ENCODE assay signal across 7 cellular contexts in the genomic region with DNA sequence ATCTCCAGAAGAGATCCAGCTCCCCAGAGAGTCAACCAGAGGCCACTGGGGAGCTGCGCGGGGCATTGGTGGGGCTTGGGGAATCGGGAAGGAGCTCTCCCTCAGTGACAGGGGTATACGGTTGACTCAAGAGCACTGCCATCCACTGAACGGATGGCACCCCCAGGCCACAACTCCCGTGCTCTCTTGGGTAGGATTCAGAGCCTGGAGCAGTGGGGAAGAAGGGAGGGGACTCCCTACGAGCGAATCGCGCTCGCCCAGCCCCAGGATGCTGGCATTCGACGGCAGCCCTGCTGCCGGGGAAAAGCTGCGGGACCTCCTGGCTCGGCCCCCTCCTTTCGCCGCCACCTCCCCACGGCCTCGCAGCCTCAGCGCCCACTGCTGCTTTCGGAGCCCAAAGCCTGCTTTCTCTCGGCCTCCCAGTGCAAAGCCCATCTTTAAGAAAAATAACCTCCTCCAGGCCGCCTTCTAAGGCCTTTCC. TPM values are rescaled to one million over a fixed set of nuclear protein-coding genes. Genes with fewer than 3 reads are reported as not detected.
DNase-seq lines count a peak whose midpoint lies in the region; ATAC-seq, FAIRE-seq and TF ChIP-seq lines count a peak whose summit lies in the region.

No MANE protein-coding gene starts in this region.

- peaks cover 27% of the 10 kb centered on the region for H3K4me1 ChIP-seq in keratinocyte (ENCODE audit: control insufficient read depth, extremely low read depth, insufficient read depth, low read length)
- H3K4me1 ChIP-seq in spleen = peaks cover 31 to 93% (median 58%) of the 10 kb centered on the region in 6 donors

- DNase-seq in H7 (peak; percentile 80), keratinocyte (ENCODE audit: low read depth, low spot score) (no peak), spleen (peak; percentile 69), anterior cingulate cortex (lab: John Stamatoyannopoulos, UW) (no peak), D721Med (ENCODE audit: insufficient read length, low spot score) (no peak)

- intact Hi-C loops in spleen (cut with DNase I; ENCODE audit: low total_unique reads) = no loop called here

- peak overlapping the region; percentile 33 for H2AFZ ChIP-seq in keratinocyte (ENCODE audit: control insufficient read depth, low read length)

- FAIRE-seq in keratinocyte (lab: Jason Lieb, UNC) (no peak), D721Med (lab: Jason Lieb, UNC) (no peak)

- H3K36me3 ChIP-seq in H7 (replicated peaks; ENCODE audit: control insufficient read depth, insufficient read depth, low read length) (no peaks in the 10 kb centered on the region), keratinocyte (ENCODE audit: control insufficient read depth in 2 of 2, extremely low read depth in 1 of 2, insufficient read depth in 2 of 2, low read length in 2 of 2) (no peaks in the 10 kb centered on the region), spleen (no peaks in the 10 kb centered on the region)

- H4K20me1 ChIP-seq in keratinocyte (ENCODE audit: control insufficient read depth, extremely low read depth, insufficient read depth, low read length) = no peaks in the 10 kb centered on the region

- no peaks in the 10 kb centered on the region for H3K9me1 ChIP-seq in keratinocyte (ENCODE audit: control insufficient read depth, extremely low read depth, insufficient read depth, low read length)

- peak overlapping the region; percentile 71 for H3K4me2 ChIP-seq in keratinocyte (ENCODE audit: control insufficient read depth, extremely low read depth, insufficient read depth, low read depth, low read length)

- dilution Hi-C loops in keratinocyte (cut with MboI; ENCODE audit: extremely low pct_ligation_motif_present, low sequenced_read_pairs) = no loop called here

- peak overlapping the region; percentile 74 for H3K27ac ChIP-seq in angular gyrus (ENCODE audit: low read depth, low read length)
- no peak overlapping the region for H3K27ac ChIP-seq in keratinocyte (ENCODE audit: control insufficient read depth, insufficient read depth, low read length)
- peak overlapping the region in 7 of 8 donors; percentile 7 to 69 (median 36) for H3K27ac ChIP-seq in spleen

- no peaks in the 10 kb centered on the region for H3K9me3 ChIP-seq in keratinocyte (ENCODE audit: control insufficient read depth, low read depth, low read length)
- H3K9me3 ChIP-seq in spleen = no peaks in the 10 kb centered on the region

- peak overlapping the region; percentile 9 for H3K9ac ChIP-seq in keratinocyte (ENCODE audit: control insufficient read depth, extremely low read depth, insufficient read depth, low read length)

- TF ChIP-seq CTCF in keratinocyte (optimal IDR thresholded peaks at IDR 0.05 in 1 of 3, IDR thresholded peaks at IDR 0.05 in 1 of 3, conservative IDR thresholded peaks at IDR 0.05 in 1 of 3; ENCODE audit: extremely low read depth in 1 of 3, insufficient read depth in 2 of 3, low read length in 3 of 3) = no peak
- TF ChIP-seq CTCF in spleen (IDR thresholded peaks at IDR 0.05 in 8 of 11, conservative IDR thresholded peaks at IDR 0.05 in 3 of 11) = no peak
- TF ChIP-seq CTCF in D721Med (IDR thresholded peaks at IDR 0.05; ENCODE audit: insufficient read depth, missing control alignments) = no peak

- no peak for ATAC-seq in GM18867 (IDR thresholded peaks at IDR 0.05; ENCODE audit: unreplicated experiment)

- WGBS in spleen, 5 donors = 10 to 21% (median 13%) methylated on average over 17 to 24 of the region's 24 CpGs

- H3K79me2 ChIP-seq in keratinocyte (ENCODE audit: control insufficient read depth, insufficient read depth, low read length) = no peaks in the 10 kb centered on the region

- TF ChIP-seq POLR2A in spleen (IDR thresholded peaks at IDR 0.05) = no peak

- H3K27me3 ChIP-seq in H7 (ENCODE audit: control insufficient read depth, insufficient read depth, low read length) = peaks cover 41% of the 10 kb centered on the region
- peaks cover 25% of the 10 kb centered on the region for H3K27me3 ChIP-seq in keratinocyte (ENCODE audit: control insufficient read depth, extremely low read depth, insufficient read depth, low read length)
- peaks cover 0 to 46% (median 19%) of the 10 kb centered on the region in 7 donors for H3K27me3 ChIP-seq in spleen (replicated peaks in 1 of 7)

- peak overlapping the region; percentile 31 for H3K4me3 ChIP-seq in H7 (ENCODE audit: insufficient read depth, low read depth, low read length)
- H3K4me3 ChIP-seq in keratinocyte (ENCODE audit: control insufficient read depth in 2 of 3, extremely low read depth in 1 of 3, insufficient read depth in 2 of 3, low read depth in 1 of 3, low read length in 3 of 3) = no peak overlapping the region
- peak overlapping the region in 7 of 8 donors; percentile 24 to 62 (median 32) for H3K4me3 ChIP-seq in spleen

RNA-seq across cellular contexts. Expression of a gene that starts 0.5 kb away (rescaled TPM):
- 0.44 and 0.80 TPM in 2 replicates for total RNA-seq in H7 (2014; rRNA removed; shearing (Covaris generic))
- polyA plus RNA-seq in keratinocyte (0.37 to 0.96 TPM in 2 of 3 replicates, not detected in the other), spleen (10 to 100 TPM in 1 of 3 donors, 1 to 10 TPM in 2; 5.6 to 11.4 (median 7.2) TPM)
- 1.1 TPM for polyA plus RNA-seq in keratinocyte (2011; ENCODE audit: low read depth)
- polyA plus RNA-seq in keratinocyte (2011; cell fraction: cytosol; rRNA removed) = not detected in 2 replicates
- polyA plus RNA-seq in keratinocyte (2011; cell fraction: nucleus; rRNA removed) = 0.11 and 0.17 TPM in 2 replicates
- polyA plus RNA-seq in keratinocyte (2012; ENCODE audit: low replicate concordance) = 0.10 and 0.79 TPM in 2 replicates
- polyA minus RNA-seq in keratinocyte = 0.16 TPM in 1 of 3 replicates, not detected in the others
- polyA minus RNA-seq in keratinocyte (2011; cell fraction: cytosol; rRNA and poly(A)+ RNA removed) = not detected
- polyA minus RNA-seq in keratinocyte (2011; cell fraction: nucleus; rRNA and poly(A)+ RNA removed) = 0.42 TPM in 1 of 2 replicates, not detected in the other
- 10 to 100 TPM in 3 of 7 donors, 1 to 10 TPM in 4; 2.5 to 13.9 (median 9.9) TPM for total RNA-seq in spleen

RNA-seq across cellular contexts. Expression of a gene that starts 22.4 kb away (rescaled TPM):
- total RNA-seq in H7 (2014; rRNA removed; shearing (Covaris generic)) = 8.0 and 10.3 TPM in 2 replicates
- polyA plus RNA-seq in keratinocyte (1.1 to 3.2 TPM (median 1.8 TPM) in 3 replicates), spleen (1 to 10 TPM; 2.1 to 6.0 (median 2.3) TPM)
- 2.5 TPM for polyA plus RNA-seq in keratinocyte (2011; ENCODE audit: low read depth)
- 2.5 and 3.4 TPM in 2 replicates for polyA plus RNA-seq in keratinocyte (2011; cell fraction: cytosol; rRNA removed)
- 6.3 and 9.1 TPM in 2 replicates for polyA plus RNA-seq in keratinocyte (2011; cell fraction: nucleus; rRNA removed)
- polyA plus RNA-seq in keratinocyte (2012; ENCODE audit: low replicate concordance) = 2.9 and 3.1 TPM in 2 replicates
- 2.0 to 5.0 TPM (median 2.8 TPM) in 3 replicates for polyA minus RNA-seq in keratinocyte
- 4.8 TPM for polyA minus RNA-seq in keratinocyte (2011; cell fraction: cytosol; rRNA and poly(A)+ RNA removed)
- polyA minus RNA-seq in keratinocyte (2011; cell fraction: nucleus; rRNA and poly(A)+ RNA removed) = 4.3 and 7.5 TPM in 2 replicates
- 10 to 100 TPM in 6 of 7 donors, 1 to 10 TPM in 1; 9.5 to 31.2 (median 20.6) TPM for total RNA-seq in spleen

RNA-seq across cellular contexts. Expression of a gene that starts 37.1 kb away (rescaled TPM):
- 25.1 and 35.1 TPM in 2 replicates for total RNA-seq in H7 (2014; rRNA removed; shearing (Covaris generic))
- polyA plus RNA-seq in keratinocyte = 0.59 to 2.4 TPM (median 0.93 TPM) in 3 replicates
- 1.7 TPM for polyA plus RNA-seq in keratinocyte (2011; ENCODE audit: low read depth)
- 0.64 and 0.65 TPM in 2 replicates for polyA plus RNA-seq in keratinocyte (2011; cell fraction: cytosol; rRNA removed)
- polyA plus RNA-seq in keratinocyte (2011; cell fraction: nucleus; rRNA removed) = 4.9 and 6.1 TPM in 2 replicates
- 0.72 and 5.8 TPM in 2 replicates for polyA plus RNA-seq in keratinocyte (2012; ENCODE audit: low replicate concordance)
- polyA minus RNA-seq in keratinocyte = 0.48 to 1.4 TPM (median 1.1 TPM) in 3 replicates
- polyA minus RNA-seq in keratinocyte (2011; cell fraction: cytosol; rRNA and poly(A)+ RNA removed) = 0.96 TPM
- 0.74 and 1.6 TPM in 2 replicates for polyA minus RNA-seq in keratinocyte (2011; cell fraction: nucleus; rRNA and poly(A)+ RNA removed)
- 10 to 100 TPM in 1 of 7 donors, 1 to 10 TPM in 5, under 1 TPM in 1; 0.85 to 18.3 (median 4.7) TPM for total RNA-seq in spleen
- 1 to 10 TPM; 1.7 to 4.1 (median 2.8) TPM for polyA plus RNA-seq in spleen

Comparison
In these comparisons a context has a peak if more than half of its experiments do, and no peak if none do; other contexts are left out.
1. DNase-seq: peak in H7 (single experiment) and spleen (single experiment); none in keratinocyte (single experiment), anterior cingulate cortex (0 of 58) and D721Med (single experiment).
2. H3K4me3 ChIP-seq: peak in H7 (single experiment) and spleen (7 of 8); none in keratinocyte (0 of 3).